24 cellular contexts compared by ENCODE assay signal in genomic region chr6:2526766-2527165, GRCh38.
DNase-seq lines count a peak whose midpoint lies in the region; ATAC-seq and TF ChIP-seq lines count a peak whose summit lies in the region.
"Had no signal": no experiment of that assay in that cellular context is flagged by ENCODE, and none has a peak within 500 bp of the region (broad histone marks: within the 10 kb centered on the region; RNA-seq: fewer than 3 reads in every experiment).

No MANE protein-coding gene starts in this region.

- ATAC-seq in GM19452 (IDR thresholded peaks at IDR 0.05; ENCODE audit: unreplicated experiment) = no peak
- ATAC-seq in GM21723 (IDR thresholded peaks at IDR 0.05; ENCODE audit: unreplicated experiment) = no peak
- ATAC-seq: GM12878 had no signal

- no peaks in the 10 kb centered on the region for H3K9me3 ChIP-seq in SK-N-MC (ENCODE audit: low read depth, low read length)
- H3K9me3 ChIP-seq: BE2C had no signal

- no peak for TF ChIP-seq CTCF in HL-60 (IDR thresholded peaks at IDR 0.05; ENCODE audit: insufficient read depth, low read length)

- H3K27ac ChIP-seq in HL-60 (replicated peaks) (peak overlapping the region; percentile 52; the same call in 1 of the 2 replicates), SK-N-MC (peak overlapping the region; percentile 21; the same call in 1 of the 2 replicates)
- H3K27ac ChIP-seq: BLaER1 had no signal

- DNase-seq in COLO829 (ENCODE audit: low spot score) (peak; percentile 66), HL-60 (ENCODE audit: low read depth in 1 of 2, low spot score in 1 of 2) (no peak), SK-N-MC (ENCODE audit: low read depth, low spot score) (no peak), epidermal melanocyte (ENCODE audit: insufficient read length, low spot score) (peak; percentile 33), activated T-cell treated with anti-CD3 and anti-CD28 coated beads for 4 hours (no peak)
- no peak for DNase-seq in effector CD4-positive, alpha-beta T cell
- DNase-seq: 8988T; ACHN; BE2C; C1 segment of cervical spinal cord; CD4-positive, alpha-beta memory T cell; CD4-positive, CD25-positive, alpha-beta regulatory T cell; COR-L47; DMS 273 treated with DMSO at 0.1 percent for 48 hours; DMS153; DMS53; DMS79; DND-41; EL; GDM1 had no signal

- no peak overlapping the region for H3K9ac ChIP-seq in SK-N-MC (ENCODE audit: insufficient read length)
- H3K9ac ChIP-seq: BLaER1 had no signal

- H3K27me3 ChIP-seq in HL-60 (ENCODE audit: insufficient read depth, poor library complexity, severe bottlenecking) = no peaks in the 10 kb centered on the region
- H3K27me3 ChIP-seq: BE2C, BLaER1 had no signal

- H3K36me3 ChIP-seq in SK-N-MC (ENCODE audit: insufficient read depth, low read length) = no peaks in the 10 kb centered on the region
- H3K36me3 ChIP-seq: BE2C, BLaER1 had no signal

- no peak overlapping the region for H3K4me3 ChIP-seq in HL-60 (replicated peaks; ENCODE audit: insufficient read depth, low read length)
- H3K4me3 ChIP-seq in SK-N-MC = no peak overlapping the region
- H3K4me3 ChIP-seq: BLaER1, GM12878 had no signal

Comparison
In these comparisons a context has a peak if more than half of its experiments do, and no peak if none do; other contexts are left out.
1. DNase-seq: peak in COLO829 (single experiment) and epidermal melanocyte (single experiment); none in HL-60 (0 of 2), SK-N-MC (single experiment), effector CD4-positive, alpha-beta T cell (single experiment) and activated T-cell treated with anti-CD3 and anti-CD28 coated beads for 4 hours (single experiment).